ENCODE assay signal across 21 cellular contexts in the genomic region with DNA sequence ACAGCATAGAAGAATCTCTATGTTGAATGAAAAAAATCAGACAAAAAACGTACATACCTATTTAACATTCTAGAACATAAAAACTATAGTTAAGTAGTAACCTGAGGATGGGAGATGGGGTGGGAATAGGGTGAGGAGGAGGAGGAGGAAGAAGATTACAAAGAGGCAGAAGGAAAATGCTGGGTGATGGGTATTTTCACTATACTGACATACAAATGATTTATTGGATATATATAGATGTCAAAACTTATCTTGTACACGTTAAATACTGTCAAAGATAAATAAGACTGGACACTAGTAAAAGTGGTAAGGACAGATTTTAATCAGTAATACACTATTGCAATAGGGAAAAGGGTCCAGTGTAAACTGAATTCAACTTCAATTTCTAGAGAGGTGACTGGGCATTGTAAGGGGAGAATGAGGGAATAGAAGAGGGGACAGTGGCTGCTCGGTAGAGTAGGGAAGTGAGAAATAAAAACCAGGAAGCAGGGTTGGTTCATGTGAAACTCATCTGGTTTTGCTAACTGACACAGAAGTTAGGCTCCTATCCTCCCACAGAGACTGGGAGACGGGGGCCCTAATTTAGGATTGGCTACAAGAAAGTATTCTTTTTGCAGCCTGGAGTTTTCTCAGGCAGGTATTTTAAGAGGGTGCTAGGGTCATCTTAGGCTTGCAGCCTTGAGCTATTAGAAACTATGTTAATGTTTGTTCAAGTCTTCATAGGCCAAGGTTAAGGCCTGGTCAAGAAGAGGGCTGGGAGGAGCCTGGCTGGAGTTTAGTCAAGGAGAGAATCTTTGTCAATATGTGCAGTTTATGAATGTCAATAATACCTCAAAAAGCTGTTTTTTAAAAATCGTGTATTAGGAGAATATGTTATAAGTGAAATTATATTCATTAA. TPM values are rescaled to one million over a fixed set of nuclear protein-coding genes. Genes with fewer than 3 reads are reported as not detected.
A peak's percentile ranks its signal among the peaks of the same experiment; 100 is the strongest.
DNase-seq lines count a peak whose midpoint lies in the region; ATAC-seq, FAIRE-seq and TF ChIP-seq lines count a peak whose summit lies in the region.
"Had no signal": no experiment of that assay in that cellular context is flagged by ENCODE, and none has a peak within 500 bp of the region (broad histone marks: within the 10 kb centered on the region; RNA-seq: fewer than 3 reads in every experiment).

No MANE protein-coding gene starts in this region.

- no peak for TF ChIP-seq POLR2A in esophagus muscularis mucosa (IDR thresholded peaks at IDR 0.05; ENCODE audit: low read depth)

- H3K9me3 ChIP-seq in T-helper 17 cell (ENCODE audit: control insufficient read depth, low read length, poor library complexity, severe bottlenecking): no peaks in the 10 kb centered on the region
- H3K9me3 ChIP-seq in esophagus muscularis mucosa: no peaks in the 10 kb centered on the region
- H3K9me3 ChIP-seq: colonic mucosa, HAP-1 had no signal

- 77% methylated on average over 5 of the region's 5 CpGs for WGBS in esophagus muscularis mucosa

- intact Hi-C loops in esophagus muscularis mucosa (cut with DNase I): no loop called here

- H3K27ac ChIP-seq in esophagus muscularis mucosa (replicated peaks in 1 of 4): no peak overlapping the region
- H3K27ac ChIP-seq: colonic mucosa had no signal

- peaks cover 0 to 8% (median 3%) of the 10 kb centered on the region in 4 donors for H3K4me1 ChIP-seq in esophagus muscularis mucosa
- H3K4me1 ChIP-seq: colonic mucosa had no signal

- TF ChIP-seq EP300 in esophagus muscularis mucosa (IDR thresholded peaks at IDR 0.05): no peak

- H3K27me3 ChIP-seq in esophagus muscularis mucosa: no peaks in the 10 kb centered on the region
- H3K27me3 ChIP-seq: colonic mucosa had no signal

- peak; percentile 70 for FAIRE-seq in GM19239 (lab: Jason Lieb, UNC)

- no peak overlapping the region for H3K27ac Mint-ChIP-seq in T-helper 17 cell
- no peak overlapping the region for H3K27ac Mint-ChIP-seq in stimulated activated naive B cell treated with anti-CD40 and anti-IgM and Interleukin-4, amounts not matched to agents 10 μg/mL and 1 μg/mL and 100 μg/mL, for 72 hours
- H3K27ac Mint-ChIP-seq: activated naive CD8-positive, alpha-beta T cell treated with anti-CD3 and anti-CD28 coated beads, Interleukin-2, amount 10 ng/mL, durations not matched to agents 7 days and 5 days; activated T-helper 1 cell treated with anti-CD3 and anti-CD28 coated beads, Interleukin-12 subunit alpha, Interleukin-12 subunit beta, Interleukin-2, Interleukin-4 antibody, amounts not matched to agents 30 ng/mL and 10 ng/mL and 1 ng/mL, durations not matched to agents 14 hours and 24 hours and 36 hours; B cell; natural killer cell; T-helper 1 cell treated with Interleukin-12 subunit alpha and Interleukin-12 subunit beta and Interleukin-4 antibody, amounts not matched to agents 30 μg/mL and 1 μg/mL, for 36 hours; WTC11 had no signal

- H3K27me3 Mint-ChIP-seq in T-helper 17 cell: no peaks in the 10 kb centered on the region
- H3K27me3 Mint-ChIP-seq in stimulated activated naive B cell treated with anti-CD40 and anti-IgM and Interleukin-4, amounts not matched to agents 10 μg/mL and 1 μg/mL and 100 μg/mL, for 72 hours: no peaks in the 10 kb centered on the region
- H3K27me3 Mint-ChIP-seq: activated naive CD8-positive, alpha-beta T cell treated with anti-CD3 and anti-CD28 coated beads, Interleukin-2, amount 10 ng/mL, durations not matched to agents 7 days and 5 days; B cell; brain had no signal

- peaks cover 0 to 4% (median 2%) of the 10 kb centered on the region in 4 donors for H3K36me3 ChIP-seq in esophagus muscularis mucosa
- H3K36me3 ChIP-seq: colonic mucosa, HAP-1 had no signal

- H3K4me3 Mint-ChIP-seq in T-helper 17 cell: peak overlapping the region; percentile 61
- H3K4me3 Mint-ChIP-seq in stimulated activated naive B cell treated with anti-CD40 and anti-IgM and Interleukin-4, amounts not matched to agents 10 μg/mL and 1 μg/mL and 100 μg/mL, for 72 hours: no peak overlapping the region
- H3K4me3 Mint-ChIP-seq: activated naive CD8-positive, alpha-beta T cell treated with anti-CD3 and anti-CD28 coated beads, Interleukin-2, amount 10 ng/mL, durations not matched to agents 7 days and 5 days; activated T-helper 1 cell treated with anti-CD3 and anti-CD28 coated beads, Interleukin-12 subunit alpha, Interleukin-12 subunit beta, Interleukin-2, Interleukin-4 antibody, amounts not matched to agents 30 ng/mL and 10 ng/mL and 1 ng/mL, durations not matched to agents 14 hours and 24 hours and 36 hours; B cell; brain; natural killer cell; T-helper 1 cell treated with Interleukin-12 subunit alpha and Interleukin-12 subunit beta and Interleukin-4 antibody, amounts not matched to agents 30 μg/mL and 1 μg/mL, for 36 hours; WTC11 had no signal

- peaks cover 3% of the 10 kb centered on the region for H3K36me3 Mint-ChIP-seq in T-helper 17 cell (ENCODE audit: low read depth)
- peaks cover 6 to 11% of the 10 kb centered on the region in 2 donors for H3K36me3 Mint-ChIP-seq in stimulated activated naive B cell treated with anti-CD40 and anti-IgM and Interleukin-4, amounts not matched to agents 10 μg/mL and 1 μg/mL and 100 μg/mL, for 72 hours
- H3K36me3 Mint-ChIP-seq: brain, natural killer cell, WTC11 had no signal

- no peak for DNase-seq in GM19239 (ENCODE audit: insufficient read length, low spot score)
- peak; percentile 87 for DNase-seq in MV-4-11 (lab: John Stamatoyannopoulos, UW)
- DNase-seq in T-helper 17 cell: no peak
- no peak for DNase-seq in stimulated activated naive B cell treated with anti-CD40 and anti-IgM and Interleukin-4, amounts not matched to agents 10 μg/mL and 1 μg/mL and 100 μg/mL, for 72 hours
- DNase-seq in GM19240 (ENCODE audit: insufficient read length, low spot score): no peak
- no peak for DNase-seq in esophagus muscularis mucosa (ENCODE audit: extremely low spot score)
- DNase-seq: activated naive CD8-positive, alpha-beta T cell treated with anti-CD3 and anti-CD28 coated beads, Interleukin-2, amount 10 ng/mL, durations not matched to agents 7 days and 5 days; colonic mucosa; KG1; natural killer cell; NCI-H1417; NCI-H2171 treated with DMSO at 0.1 percent for 48 hours; NCI-H748 treated with DMSO at 0.1 percent for 48 hours; stimulated activated CD4-positive, alpha-beta T cell treated with anti-CD3 and anti-CD28 coated beads, Interleukin-2, amount 100 ng/mL, for 48 hours had no signal

- no peak for TF ChIP-seq CTCF in esophagus muscularis mucosa (IDR thresholded peaks at IDR 0.05)

- H3K4me1 Mint-ChIP-seq in T-helper 17 cell: peaks cover 5% of the 10 kb centered on the region
- peaks cover 13 to 20% of the 10 kb centered on the region in 2 donors for H3K4me1 Mint-ChIP-seq in stimulated activated naive B cell treated with anti-CD40 and anti-IgM and Interleukin-4, amounts not matched to agents 10 μg/mL and 1 μg/mL and 100 μg/mL, for 72 hours
- H3K4me1 Mint-ChIP-seq: natural killer cell had no signal

- ATAC-seq in T-helper 17 cell (no peak), GM21390 (IDR thresholded peaks at IDR 0.05; ENCODE audit: unreplicated experiment) (no peak)
- ATAC-seq in stimulated activated naive B cell treated with anti-CD40 and anti-IgM and Interleukin-4, amounts not matched to agents 10 μg/mL and 1 μg/mL and 100 μg/mL, for 72 hours (replicated peaks): peak; percentile 65 to 71
- ATAC-seq: natural killer cell, WTC11 had no signal

- H3K9me3 Mint-ChIP-seq in stimulated activated naive B cell treated with anti-CD40 and anti-IgM and Interleukin-4, amounts not matched to agents 10 μg/mL and 1 μg/mL and 100 μg/mL, for 72 hours: no peaks in the 10 kb centered on the region
- H3K9me3 Mint-ChIP-seq: activated naive CD8-positive, alpha-beta T cell treated with anti-CD3 and anti-CD28 coated beads, Interleukin-2, amount 10 ng/mL, durations not matched to agents 7 days and 5 days; activated T-helper 1 cell treated with anti-CD3 and anti-CD28 coated beads, Interleukin-12 subunit alpha, Interleukin-12 subunit beta, Interleukin-2, Interleukin-4 antibody, amounts not matched to agents 30 ng/mL and 10 ng/mL and 1 ng/mL, durations not matched to agents 14 hours and 24 hours and 36 hours; brain; natural killer cell; T-helper 1 cell treated with Interleukin-12 subunit alpha and Interleukin-12 subunit beta and Interleukin-4 antibody, amounts not matched to agents 30 μg/mL and 1 μg/mL, for 36 hours; WTC11 had no signal

- H3K4me3 ChIP-seq in esophagus muscularis mucosa: no peak overlapping the region
- H3K4me3 ChIP-seq: colonic mucosa, HAP-1 had no signal

RNA-seq across cellular contexts. Expression of gene C15orf61, which starts 15.0 kb away (rescaled TPM):
- total RNA-seq in T-helper 17 cell (1 to 10 TPM; 7.7 to 8.7 TPM), esophagus muscularis mucosa (1 to 10 TPM; 3.8 to 8.1 (median 5.7) TPM)

RNA-seq across cellular contexts. Expression of gene MAP2K5, which starts 36.6 kb away (rescaled TPM):
- 10 to 100 TPM; 27.1 to 30.4 TPM for total RNA-seq in T-helper 17 cell
- total RNA-seq in esophagus muscularis mucosa: 10 to 100 TPM in 3 of 4 donors, 1 to 10 TPM in 1; 7.8 to 11.9 (median 10.6) TPM

Comparison
In these comparisons a context has a peak if more than half of its experiments do, and no peak if none do; other contexts are left out.
1. ATAC-seq: peak in stimulated activated naive B cell treated with anti-CD40 and anti-IgM and Interleukin-4, amounts not matched to agents 10 μg/mL and 1 μg/mL and 100 μg/mL, for 72 hours (2 of 2); none in T-helper 17 cell (single experiment) and GM21390 (single experiment).